In the genomic region with DNA sequence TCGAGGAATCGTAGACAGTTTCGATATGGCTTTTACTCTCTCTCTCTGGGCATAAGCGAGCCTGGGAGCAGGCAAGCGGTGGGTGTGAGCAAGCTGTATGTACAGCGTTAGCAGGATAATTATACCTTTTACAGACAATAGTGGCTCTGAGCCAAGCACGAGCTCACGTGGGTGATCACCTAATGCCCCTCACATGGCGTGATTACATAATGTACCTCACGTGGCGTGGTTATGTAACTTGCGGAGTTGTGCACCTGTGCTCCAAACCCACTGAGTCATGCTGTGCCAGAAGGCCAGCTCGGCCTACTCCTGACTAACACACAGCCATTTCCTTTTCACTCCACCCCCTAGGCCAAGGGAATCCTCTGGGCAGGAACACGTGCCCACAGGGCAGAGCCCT, we compare ENCODE assay signal across 18 cellular contexts.
DNase-seq lines count a peak whose midpoint lies in the region; ATAC-seq and TF ChIP-seq lines count a peak whose summit lies in the region.
"Had no signal": no experiment of that assay in that cellular context is flagged by ENCODE, and none has a peak within 500 bp of the region (broad histone marks: within the 10 kb centered on the region; RNA-seq: fewer than 3 reads in every experiment).

No MANE protein-coding gene starts in this region.

- H3K27me3 ChIP-seq in RWPE2 (ENCODE audit: insufficient read depth, poor library complexity, severe bottlenecking) = no peaks in the 10 kb centered on the region
- H3K27me3 ChIP-seq: heart right ventricle, SJSA1, vagina had no signal

- peak; percentile 97 for DNase-seq in DMS53 treated with DMSO at 0.1 percent for 48 hours (lab: John Stamatoyannopoulos, UW; ENCODE audit: unreplicated experiment)
- peak; percentile 42 for DNase-seq in NCI-H1417 treated with DMSO at 0.1 percent for 48 hours (lab: John Stamatoyannopoulos, UW)
- DNase-seq in RWPE2 (ENCODE audit: low spot score) = peak; percentile 77
- DNase-seq in left colon = peak; percentile 75 to 76
- DNase-seq in GM19238 (ENCODE audit: insufficient read length, low spot score) = no peak
- DNase-seq in NCI-H774 (lab: John Stamatoyannopoulos, UW) = no peak
- DNase-seq in amygdala (lab: John Stamatoyannopoulos, UW) = no peak
- DNase-seq: activated naive CD4-positive, alpha-beta T cell treated with anti-CD3 and anti-CD28 coated beads, Interleukin-2, amount 10 ng/mL, durations not matched to agents 7 days and 5 days; central memory CD4-positive, alpha-beta T cell; GOT3; heart right ventricle; naive B cell; NCI-H510A; stimulated activated CD4-positive, alpha-beta T cell treated with anti-CD3 and anti-CD28 coated beads, Interleukin-1b, Interleukin-23, amount 100 ng/mL, for 48 hours had no signal

- no peak overlapping the region for H3K27ac ChIP-seq in RWPE2 (ENCODE audit: poor library complexity, severe bottlenecking)
- H3K27ac ChIP-seq: heart right ventricle, prostate gland, SJSA1, vagina had no signal

- TF ChIP-seq CTCF in RWPE2 (IDR thresholded peaks at IDR 0.05; ENCODE audit: poor library complexity, severe bottlenecking) = no peak

- H3K4me1 ChIP-seq in RWPE2 (ENCODE audit: insufficient read depth, poor library complexity, severe bottlenecking) = no peaks in the 10 kb centered on the region
- H3K4me1 ChIP-seq: heart right ventricle, prostate gland, SJSA1, vagina had no signal

- ATAC-seq in RWPE2 (ENCODE audit: low read depth) (peak; percentile 94), left colon (peak; percentile 96), GM18909 (IDR thresholded peaks at IDR 0.05; ENCODE audit: poor library complexity, unreplicated experiment) (no peak)

- no peak overlapping the region for H3K4me3 ChIP-seq in RWPE2 (ENCODE audit: severe bottlenecking)
- H3K4me3 ChIP-seq: heart right ventricle, prostate gland, SJSA1, vagina had no signal

- H3K36me3 ChIP-seq in RWPE2 (ENCODE audit: low read depth) = no peaks in the 10 kb centered on the region
- H3K36me3 ChIP-seq: heart right ventricle, prostate gland, SJSA1, vagina had no signal

- H3K9me3 ChIP-seq in RWPE2 (ENCODE audit: severe bottlenecking) = no peaks in the 10 kb centered on the region
- H3K9me3 ChIP-seq: prostate gland, vagina had no signal

- intact Hi-C loops in left colon (cut with DNase I, micrococcal nuclease) = no loop called here

Comparison
In these comparisons a context has a peak if more than half of its experiments do, and no peak if none do; other contexts are left out.
1. DNase-seq: peak in DMS53 treated with DMSO at 0.1 percent for 48 hours (single experiment), NCI-H1417 treated with DMSO at 0.1 percent for 48 hours (single experiment), RWPE2 (single experiment) and left colon (2 of 2); none in GM19238 (single experiment), NCI-H774 (single experiment) and amygdala (0 of 56).